Comparison of ENCODE assay signal across 21 cellular contexts in genomic region chr3:123169492-123169929, GRCh38. TPM values are rescaled to one million over a fixed set of nuclear protein-coding genes. Genes with fewer than 3 reads are reported as not detected.
DNase-seq lines count a peak whose midpoint lies in the region; ATAC-seq and TF ChIP-seq lines count a peak whose summit lies in the region.
"Had no signal": no experiment of that assay in that cellular context is flagged by ENCODE, and none has a peak within 500 bp of the region (broad histone marks: within the 10 kb centered on the region; RNA-seq: fewer than 3 reads in every experiment).

No MANE protein-coding gene starts in this region.

- no peak overlapping the region for H2BK120ac ChIP-seq in mesenchymal stem cell (ENCODE audit: low read depth, low read length)

- H3K4me3 Mint-ChIP-seq in activated T-cell treated with anti-CD3 and anti-CD28 coated beads, Interleukin-2, amount 50 U/mL, for 24 hours = no peak overlapping the region
- H3K4me3 Mint-ChIP-seq in activated T-cell treated with anti-CD3 and anti-CD28 coated beads, Interleukin-2, amount 50 U/mL, for 72 hours = no peak overlapping the region
- H3K4me3 Mint-ChIP-seq in endodermal cell = peak overlapping the region; percentile 1
- H3K4me3 Mint-ChIP-seq: activated CD4-positive, alpha-beta T cell treated with anti-CD3 and anti-CD28 coated beads, Interleukin-2, amount 10 ng/mL, durations not matched to agents 7 days and 5 days; stimulated activated effector memory CD8-positive, alpha-beta T cell treated with anti-CD3 and anti-CD28 coated beads, Interleukin-12 subunit alpha, Interleukin-12 subunit beta, amount 100 ng/mL, for 72 hours had no signal

- peaks cover under 1% of the 10 kb centered on the region for H3K79me1 ChIP-seq in mesenchymal stem cell (replicated peaks; ENCODE audit: low read length, poor library complexity, severe bottlenecking)

- no peak for DNase-seq in activated T-cell treated with anti-CD3 and anti-CD28 coated beads, Interleukin-2, amount 50 U/mL, for 24 hours
- no peak for DNase-seq in activated T-cell treated with anti-CD3 and anti-CD28 coated beads, Interleukin-2, amount 50 U/mL, for 72 hours
- peak; percentile 80 for DNase-seq in endodermal cell
- peak; percentile 5 for DNase-seq in mesenchymal stem cell
- no peak for DNase-seq in upper lobe of right lung
- no peak for DNase-seq in NCI-H146 treated with DMSO at 0.1 percent for 48 hours (lab: John Stamatoyannopoulos, UW; ENCODE audit: unreplicated experiment)
- DNase-seq in medulla oblongata (ENCODE audit: extremely low spot score) = no peak
- no peak for DNase-seq in activated CD4-positive, CD25-positive, alpha-beta regulatory T cell (lab: John Stamatoyannopoulos, UW)
- DNase-seq: 8988T; activated CD4-positive, alpha-beta T cell treated with anti-CD3 and anti-CD28 coated beads, Interleukin-2, amount 10 ng/mL, durations not matched to agents 7 days and 5 days; activated naive CD4-positive, alpha-beta T cell treated with Interleukin-2 at 50 U/mL for 16 hours; DMS 273 treated with DMSO at 0.1 percent for 48 hours; left ventricle myocardium inferior; NCI-H1694 treated with DMSO at 0.1 percent for 48 hours; NCI-H226; NK-92 treated with Interleukin-12 subunit alpha and Interleukin-12 subunit beta, amount 100 ng/mL, for 24 hours; SW 1271; thyroid gland had no signal

- no peaks in the 10 kb centered on the region for H3K4me1 Mint-ChIP-seq in activated T-cell treated with anti-CD3 and anti-CD28 coated beads, Interleukin-2, amount 50 U/mL, for 24 hours (ENCODE audit: low read depth)
- no peaks in the 10 kb centered on the region for H3K4me1 Mint-ChIP-seq in activated T-cell treated with anti-CD3 and anti-CD28 coated beads, Interleukin-2, amount 50 U/mL, for 72 hours (ENCODE audit: low read depth)
- H3K4me1 Mint-ChIP-seq in endodermal cell = peaks cover 12% of the 10 kb centered on the region
- H3K4me1 Mint-ChIP-seq: activated CD4-positive, alpha-beta T cell treated with anti-CD3 and anti-CD28 coated beads, Interleukin-2, amount 10 ng/mL, durations not matched to agents 7 days and 5 days; stimulated activated effector memory CD8-positive, alpha-beta T cell treated with anti-CD3 and anti-CD28 coated beads, Interleukin-12 subunit alpha, Interleukin-12 subunit beta, amount 100 ng/mL, for 72 hours had no signal

- no peak overlapping the region for H2BK15ac ChIP-seq in mesenchymal stem cell (ENCODE audit: low read depth, poor library complexity, severe bottlenecking)

- H3K27me3 ChIP-seq in endodermal cell (ENCODE audit: control insufficient read depth, insufficient read depth, low read length, poor library complexity, severe bottlenecking) = no peaks in the 10 kb centered on the region
- no peaks in the 10 kb centered on the region for H3K27me3 ChIP-seq in mesenchymal stem cell (ENCODE audit: control insufficient read depth in 1 of 2, insufficient read depth in 1 of 2, low read length in 2 of 2)
- no peaks in the 10 kb centered on the region for H3K27me3 ChIP-seq in upper lobe of right lung
- H3K27me3 ChIP-seq: ascending aorta, BLaER1, thyroid gland had no signal

- WGBS in endodermal cell (ENCODE audit: insufficient coverage in 1 of 2, insufficient read length in 1 of 2), 2 experiments = 70% methylated on average over 5 of the region's 5 CpGs; no CpG with 5 or more reads in 1 of the 2 experiments
- WGBS in mesenchymal stem cell = 86% methylated on average over 5 of the region's 5 CpGs

- H3K9me3 ChIP-seq in endodermal cell (ENCODE audit: control insufficient read depth, low read length) (peaks cover 32% of the 10 kb centered on the region), mesenchymal stem cell (ENCODE audit: control insufficient read depth, low read length) (no peaks in the 10 kb centered on the region), upper lobe of right lung (no peaks in the 10 kb centered on the region)
- H3K9me3 ChIP-seq: ascending aorta, thyroid gland had no signal

- peaks cover 61% of the 10 kb centered on the region for H3K36me3 Mint-ChIP-seq in activated T-cell treated with anti-CD3 and anti-CD28 coated beads, Interleukin-2, amount 50 U/mL, for 24 hours (ENCODE audit: low read depth)
- H3K36me3 Mint-ChIP-seq in activated T-cell treated with anti-CD3 and anti-CD28 coated beads, Interleukin-2, amount 50 U/mL, for 72 hours (ENCODE audit: insufficient read depth in 2 of 2) = peaks cover 3 to 12% of the 10 kb centered on the region in 2 donors
- H3K36me3 Mint-ChIP-seq in endodermal cell (ENCODE audit: low read depth) = peaks cover 44% of the 10 kb centered on the region

- H3K27ac ChIP-seq in endodermal cell (ENCODE audit: low read depth, low read length) (peak overlapping the region; percentile 61), mesenchymal stem cell (ENCODE audit: low read length, poor library complexity, severe bottlenecking) (peak overlapping the region; percentile 53), upper lobe of right lung (no peak overlapping the region)
- H3K27ac ChIP-seq: ascending aorta, BLaER1, left ventricle myocardium inferior, thyroid gland had no signal

- peak overlapping the region; percentile 69 for H4K8ac ChIP-seq in mesenchymal stem cell (ENCODE audit: low read length)

- peaks cover 41% of the 10 kb centered on the region for H3K36me3 ChIP-seq in endodermal cell (ENCODE audit: control insufficient read depth, insufficient read depth, low read length)
- peaks cover 1 to 28% of the 10 kb centered on the region in 2 experiments for H3K36me3 ChIP-seq in mesenchymal stem cell (ENCODE audit: control insufficient read depth in 1 of 2, insufficient read depth in 2 of 2, low read depth in 1 of 2, low read length in 2 of 2)
- H3K36me3 ChIP-seq in upper lobe of right lung = peaks cover 4% of the 10 kb centered on the region
- H3K36me3 ChIP-seq: BLaER1 had no signal

- no peak overlapping the region for H2BK12ac ChIP-seq in mesenchymal stem cell (ENCODE audit: low read length in 2 of 2)

- ATAC-seq in activated T-cell treated with anti-CD3 and anti-CD28 coated beads, Interleukin-2, amount 50 U/mL, for 72 hours (replicated peaks in 1 of 2) = no peak
- peak; percentile 24 for ATAC-seq in upper lobe of right lung
- ATAC-seq: stimulated activated effector memory CD8-positive, alpha-beta T cell treated with anti-CD3 and anti-CD28 coated beads, Interleukin-12 subunit alpha, Interleukin-12 subunit beta, amount 100 ng/mL, for 72 hours had no signal

- no peak overlapping the region for H3K4me3 ChIP-seq in endodermal cell (ENCODE audit: low read length)
- H3K4me3 ChIP-seq in mesenchymal stem cell (ENCODE audit: insufficient read depth in 1 of 2, low read depth in 1 of 2, low read length in 2 of 2) = no peak overlapping the region
- H3K4me3 ChIP-seq in upper lobe of right lung = no peak overlapping the region
- H3K4me3 ChIP-seq: ascending aorta, BLaER1, left ventricle myocardium inferior, thyroid gland had no signal

- no peaks in the 10 kb centered on the region for H3K27me3 Mint-ChIP-seq in activated T-cell treated with anti-CD3 and anti-CD28 coated beads, Interleukin-2, amount 50 U/mL, for 24 hours
- H3K27me3 Mint-ChIP-seq in activated T-cell treated with anti-CD3 and anti-CD28 coated beads, Interleukin-2, amount 50 U/mL, for 72 hours (ENCODE audit: low read depth) = no peaks in the 10 kb centered on the region
- H3K27me3 Mint-ChIP-seq in endodermal cell (ENCODE audit: insufficient read depth) = no peaks in the 10 kb centered on the region
- H3K27me3 Mint-ChIP-seq: activated CD4-positive, alpha-beta T cell treated with anti-CD3 and anti-CD28 coated beads, Interleukin-2, amount 10 ng/mL, durations not matched to agents 7 days and 5 days had no signal

- H3K14ac ChIP-seq in mesenchymal stem cell (ENCODE audit: low read length in 2 of 2) = no peak overlapping the region

- no peak overlapping the region for H2BK5ac ChIP-seq in mesenchymal stem cell (ENCODE audit: low read depth, low read length, poor library complexity, severe bottlenecking)

- no peak overlapping the region for H3K23ac ChIP-seq in mesenchymal stem cell (ENCODE audit: low read length in 2 of 2)

- intact Hi-C loops in upper lobe of right lung (cut with DNase I) = no loop called here

- no peak overlapping the region for H3K4ac ChIP-seq in mesenchymal stem cell (ENCODE audit: low read depth in 1 of 2, low read length in 2 of 2)

- peaks cover 9% of the 10 kb centered on the region for H3K4me1 ChIP-seq in endodermal cell (ENCODE audit: control insufficient read depth, insufficient read depth, low read length)
- H3K4me1 ChIP-seq in mesenchymal stem cell (ENCODE audit: control insufficient read depth, insufficient read depth, low read depth, low read length) = peaks cover 5% of the 10 kb centered on the region
- H3K4me1 ChIP-seq in upper lobe of right lung = no peaks in the 10 kb centered on the region
- H3K4me1 ChIP-seq: ascending aorta, BLaER1, left ventricle myocardium inferior, thyroid gland had no signal

- H3K9me3 Mint-ChIP-seq in activated T-cell treated with anti-CD3 and anti-CD28 coated beads, Interleukin-2, amount 50 U/mL, for 24 hours = peaks cover 6% of the 10 kb centered on the region
- peaks cover 0 to 2% of the 10 kb centered on the region in 2 donors for H3K9me3 Mint-ChIP-seq in activated T-cell treated with anti-CD3 and anti-CD28 coated beads, Interleukin-2, amount 50 U/mL, for 72 hours
- H3K9me3 Mint-ChIP-seq in endodermal cell = peaks cover 16% of the 10 kb centered on the region

- H3K4me2 ChIP-seq in mesenchymal stem cell (ENCODE audit: low read length, poor library complexity, severe bottlenecking) = no peak overlapping the region
- H3K4me2 ChIP-seq: BLaER1 had no signal

- H2AK5ac ChIP-seq in mesenchymal stem cell (ENCODE audit: low read length, severe bottlenecking) = no peak overlapping the region

- H2AFZ ChIP-seq in mesenchymal stem cell (ENCODE audit: low read depth, low read length) = no peak overlapping the region

- peak overlapping the region; percentile 18 for H3K27ac Mint-ChIP-seq in activated T-cell treated with anti-CD3 and anti-CD28 coated beads, Interleukin-2, amount 50 U/mL, for 24 hours
- H3K27ac Mint-ChIP-seq in activated T-cell treated with anti-CD3 and anti-CD28 coated beads, Interleukin-2, amount 50 U/mL, for 72 hours = no peak overlapping the region
- peak overlapping the region; percentile 91 for H3K27ac Mint-ChIP-seq in endodermal cell
- H3K27ac Mint-ChIP-seq: activated CD4-positive, alpha-beta T cell treated with anti-CD3 and anti-CD28 coated beads, Interleukin-2, amount 10 ng/mL, durations not matched to agents 7 days and 5 days; stimulated activated effector memory CD8-positive, alpha-beta T cell treated with anti-CD3 and anti-CD28 coated beads, Interleukin-12 subunit alpha, Interleukin-12 subunit beta, amount 100 ng/mL, for 72 hours had no signal

- no peak overlapping the region for H3K18ac ChIP-seq in mesenchymal stem cell (ENCODE audit: low read depth in 1 of 2, low read length in 2 of 2)

- TF ChIP-seq CTCF in endodermal cell (conservative IDR thresholded peaks at IDR 0.05) (peak; percentile 32), upper lobe of right lung (IDR thresholded peaks at IDR 0.05) (no peak)

- H3K9ac ChIP-seq in endodermal cell (ENCODE audit: extremely low read depth, low read length, poor library complexity, severe bottlenecking) = no peak overlapping the region
- H3K9ac ChIP-seq in mesenchymal stem cell (ENCODE audit: low read length) = no peak overlapping the region
- H3K9ac ChIP-seq: BLaER1 had no signal

- no peak overlapping the region for H4K91ac ChIP-seq in mesenchymal stem cell (ENCODE audit: low read length)

RNA-seq across cellular contexts. Expression of gene SEC22A, which starts 32.2 kb away (rescaled TPM):
- total RNA-seq in activated T-cell treated with anti-CD3 and anti-CD28 coated beads, Interleukin-2, amount 50 U/mL, for 72 hours = 10 to 100 TPM; 17.4 to 22.9 TPM
- total RNA-seq in endodermal cell (10 to 100 TPM; 19.5 to 21.8 TPM), upper lobe of right lung (14.4 TPM)
- 26.2 TPM for polyA plus RNA-seq in endodermal cell (2013, experiment 1 of 2)
- polyA plus RNA-seq in endodermal cell (2013, experiment 2 of 2) = 23.2 TPM
- polyA plus RNA-seq in mesenchymal stem cell (2013, experiment 1 of 2) = 14.9 TPM
- 13.9 TPM for polyA plus RNA-seq in mesenchymal stem cell (2013, experiment 2 of 2)

Comparison
In these comparisons a context has a peak if more than half of its experiments do, and no peak if none do; other contexts are left out.
1. DNase-seq: peak in endodermal cell (single experiment) and mesenchymal stem cell (single experiment); none in activated T-cell treated with anti-CD3 and anti-CD28 coated beads, Interleukin-2, amount 50 U/mL, for 24 hours (single experiment), activated T-cell treated with anti-CD3 and anti-CD28 coated beads, Interleukin-2, amount 50 U/mL, for 72 hours (0 of 2), upper lobe of right lung (single experiment), NCI-H146 treated with DMSO at 0.1 percent for 48 hours (single experiment), medulla oblongata (single experiment) and activated CD4-positive, CD25-positive, alpha-beta regulatory T cell (0 of 4).